Comparison of ENCODE assay signal across 8 cellular contexts in the genomic region with DNA sequence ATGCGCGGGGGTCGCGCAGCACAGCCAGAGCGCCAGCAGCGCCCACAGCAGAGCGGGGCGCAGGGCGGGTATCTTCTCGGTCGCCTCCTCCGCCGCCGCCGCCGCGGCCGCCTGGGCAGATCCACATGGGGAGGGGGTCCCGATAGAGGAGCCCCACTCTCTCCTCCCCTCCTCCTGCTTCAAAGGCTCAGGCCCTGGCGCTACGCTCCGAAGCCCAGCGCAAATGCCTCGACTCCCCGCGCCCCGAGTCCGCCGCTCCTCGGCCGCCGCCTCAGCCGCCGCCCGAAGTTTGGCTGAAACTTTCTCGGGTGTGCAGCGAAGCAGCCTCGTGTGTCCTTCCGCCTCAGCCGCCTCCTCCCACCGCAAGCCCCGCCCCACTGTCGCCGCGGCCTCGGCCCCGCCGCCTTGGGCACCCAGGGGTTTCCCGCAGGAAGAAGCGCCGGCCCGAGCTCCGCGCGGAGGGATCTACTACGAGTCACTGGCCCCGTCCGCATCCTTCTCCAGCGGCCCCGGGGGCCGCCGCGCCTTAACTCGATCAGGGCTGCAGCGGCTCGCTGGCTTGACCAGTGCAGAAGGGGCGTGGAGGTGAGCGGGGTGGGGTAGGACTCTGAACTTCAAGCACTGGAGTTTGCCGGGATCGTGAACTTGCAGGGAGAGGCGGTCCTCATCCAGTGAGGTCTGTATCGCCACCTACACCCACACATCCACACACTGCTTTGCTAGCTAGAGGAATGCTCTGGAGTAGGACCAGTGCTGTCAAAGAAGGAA. TPM values are rescaled to one million over a fixed set of nuclear protein-coding genes. Genes with fewer than 3 reads are reported as not detected.
DNase-seq lines count a peak whose midpoint lies in the region; ATAC-seq lines count a peak whose summit lies in the region.
"Not testable (repeated sequence)": the region's sequence is repeated elsewhere in the genome, so short reads cannot be mapped to it uniquely, and the experiment has no call there.

A gene (minus strand): TSS at position 312 of the 768 bp plus-strand sequence. CDS start 39,684 bp downstream, outside the sequence.

- H3K4me3 Mint-ChIP-seq in naive B cell, result peak within 1 kb of the TSS; percentile 53 to 93 (median 80)

- not testable (repeated sequence) for H3K4me1 Mint-ChIP-seq in naive B cell

- 1% methylated on average over 24 to 35 of the region's 72 CpGs for WGBS in aorta, 2 donors

- peak within 1 kb of the TSS in 4 of 6 donors; percentile 22 to 89 (median 74) for H3K27ac Mint-ChIP-seq in naive B cell

- not testable (repeated sequence) for DNase-seq in NT2/D1 (ENCODE audit: low read depth, low spot score); glomerular endothelial cell (ENCODE audit: extremely low read depth, low read depth, low spot score)
- peak; percentile 8 to 13 for DNase-seq in activated CD4-positive, alpha-beta T cell treated with anti-CD3 and anti-CD28 coated beads, Interleukin-2, amount 50 U/mL, for 4 hours
- DNase-seq in astrocyte of the hippocampus (ENCODE audit: low read depth, low spot score) (peak; percentile 44), naive B cell (peak; percentile 65), aorta (peak; percentile 57 to 80)
- DNase-seq in stimulated activated CD4-positive, alpha-beta T cell treated with anti-CD3 and anti-CD28 coated beads, Interleukin-1b, Interleukin-23, amount 100 ng/mL, for 48 hours, result peak; percentile 24

- not testable (repeated sequence) for H3K36me3 Mint-ChIP-seq in naive B cell

- H3K27me3 ChIP-seq in NT2/D1 (ENCODE audit: insufficient read depth, insufficient read length); aorta (ENCODE audit: control insufficient read depth in 1 of 2, insufficient read depth in 2 of 2, low read length in 1 of 2): not testable (repeated sequence)

- not testable (repeated sequence) for H3K9me3 ChIP-seq in NT2/D1 (ENCODE audit: insufficient read depth, low read length); aorta (ENCODE audit: control insufficient read depth, low read length)

- not testable (repeated sequence) for H3K36me3 ChIP-seq in NT2/D1 (ENCODE audit: insufficient read depth, insufficient read length, low read length); aorta (ENCODE audit: control insufficient read depth in 1 of 2, insufficient read depth in 2 of 2, low read length in 1 of 2)

- H3K4me1 ChIP-seq in NT2/D1 (ENCODE audit: insufficient read depth, insufficient read length); aorta (ENCODE audit: control insufficient read depth in 1 of 2, insufficient read depth in 2 of 2, low read length in 2 of 2): not testable (repeated sequence)

- H3K9ac ChIP-seq in NT2/D1 (ENCODE audit: insufficient read length, low read depth), result peak within 1 kb of the TSS; percentile 50

- H3K4me3 ChIP-seq in NT2/D1 (ENCODE audit: insufficient read length, low read depth) (peak within 1 kb of the TSS; percentile 49), aorta (ENCODE audit: low read length in 2 of 2) (peak within 1 kb of the TSS; percentile 69 to 80)

- peak; percentile 60 for ATAC-seq in GM18907 (IDR thresholded peaks at IDR 0.05; ENCODE audit: unreplicated experiment)
- peak; percentile 66 to 73 for ATAC-seq in naive B cell (ENCODE audit: low read depth in 2 of 2)
- ATAC-seq in aorta (ENCODE audit: low FRiP score), result not testable (repeated sequence)

- H3K9me3 Mint-ChIP-seq in naive B cell, result not testable (repeated sequence)

- H3K27ac ChIP-seq in aorta (ENCODE audit: low read depth in 1 of 2, low read length in 2 of 2), result peak within 1 kb of the TSS in 1 of 2 donors; percentile 63

- intact Hi-C loops in aorta (cut with DNase I), result not testable (repeated sequence)

- not testable (repeated sequence) for H3K27me3 Mint-ChIP-seq in naive B cell

RNA-seq across cellular contexts. Expression of the gene that starts here (rescaled TPM):
- total RNA-seq in glomerular endothelial cell (9.1 and 18.7 TPM in 2 replicates), aorta (100 to 1,000 TPM; 102 to 106 TPM)
- polyA plus RNA-seq in naive B cell (ENCODE audit: low read depth in 6 of 6) (10 to 100 TPM; 54.2 to 82.4 (median 63.3) TPM), aorta (10 to 100 TPM; 15.9 to 22.4 TPM)
